ENCODE assay signal across 9 cellular contexts in the genomic region with DNA sequence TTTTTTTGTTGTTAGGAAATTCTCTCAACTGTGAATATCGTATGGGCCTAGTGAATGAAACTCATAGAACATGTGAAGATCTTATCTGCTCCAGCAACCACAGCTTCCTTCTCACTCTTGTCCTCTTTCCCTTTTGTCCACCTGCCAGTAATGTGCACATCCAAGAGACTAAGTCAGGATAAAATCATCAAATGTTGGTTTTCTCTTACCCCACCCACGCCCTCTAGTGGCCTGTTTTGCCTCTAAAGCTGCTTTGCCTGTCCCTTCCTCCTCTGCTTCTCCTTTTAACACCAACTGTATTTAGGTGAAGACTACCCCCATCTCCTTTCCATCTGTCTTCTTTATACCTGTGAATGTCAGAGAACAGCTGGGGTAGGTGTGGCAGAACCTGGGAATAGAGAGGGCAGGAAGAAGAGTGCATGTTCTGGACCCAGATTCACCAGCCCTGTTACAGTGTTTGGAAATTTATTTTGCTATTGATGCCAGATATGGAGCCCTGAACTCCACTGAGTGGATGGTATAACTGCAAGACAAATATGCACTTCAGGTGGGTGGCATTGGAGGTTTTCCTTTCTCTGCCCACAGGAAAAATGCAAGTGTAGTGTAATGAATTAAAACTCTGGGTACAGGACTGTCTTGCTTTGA. TPM values are rescaled to one million over a fixed set of nuclear protein-coding genes. Genes with fewer than 3 reads are reported as not detected.
DNase-seq lines count a peak whose midpoint lies in the region; ATAC-seq, FAIRE-seq and TF ChIP-seq lines count a peak whose summit lies in the region.
"Had no signal": no experiment of that assay in that cellular context is flagged by ENCODE, and none has a peak within 500 bp of the region (broad histone marks: within the 10 kb centered on the region; RNA-seq: fewer than 3 reads in every experiment).

No MANE protein-coding gene starts in this region.

- no peak for TF ChIP-seq POLR2A in K562 (conservative IDR thresholded peaks at IDR 0.05)

- intact Hi-C loops in K562 (cut with micrococcal nuclease), result loop anchor here (1.0 to 5.0 kb wide), 3 partner anchors 127 to 359 kb away; no protein-coding TSS in a partner anchor

- DNase-seq in DMS153 (lab: John Stamatoyannopoulos, UW), result peak; percentile 27
- DNase-seq in DMS153 treated with DMSO at 0.1 percent for 48 hours (lab: John Stamatoyannopoulos, UW; ENCODE audit: unreplicated experiment), result no peak
- peak; percentile 27 for DNase-seq in NCI-H2081 treated with DMSO at 0.1 percent for 48 hours (lab: John Stamatoyannopoulos, UW)
- DNase-seq in UCSD-AML1 (lab: John Stamatoyannopoulos, UW; ENCODE audit: unreplicated experiment), result peak; percentile 50
- peak; percentile 35 to 78 (median 39) for DNase-seq in K562 (ENCODE audit: extremely low read depth in 1 of 4, low spot score in 3 of 4)
- peak; percentile 54 to 66 (median 61) for DNase-seq in immature natural killer cell
- DNase-seq in stimulated activated CD4-positive, alpha-beta T cell treated with anti-CD3 and anti-CD28 coated beads, Interleukin-15, amount 100 ng/mL, for 24 hours, result peak; percentile 88
- DNase-seq in NCI-H187 (lab: John Stamatoyannopoulos, UW), result no peak

- peak; percentile 66 to 81 (median 77) for TF ChIP-seq CTCF in K562 (IDR thresholded peaks at IDR 0.05 in 2 of 3, conservative IDR thresholded peaks at IDR 0.05 in 1 of 3; ENCODE audit: insufficient read depth in 2 of 3, low read depth in 1 of 3, low read length in 3 of 3)

- no peaks in the 10 kb centered on the region for H3K79me2 ChIP-seq in K562 (ENCODE audit: control insufficient read depth, insufficient read depth, low read length)

- no TSS peak for BruUV-seq in K562 (replicated peaks; lab: Mats Ljungman, UMichigan)

- H3K36me3 Mint-ChIP-seq in immature natural killer cell, result no peaks in the 10 kb centered on the region

- WGBS in K562 (ENCODE audit: insufficient coverage, low coverage, missing lambda C conversion rate), result 13% methylated on average over 2 of the region's 2 CpGs

- POLR2A ChIA-PET in K562 (lab: Yijun Ruan, JAX), result interaction anchor here (0.6 to 1.0 kb wide), 2 partner anchors 16 to 1010 kb away, joined by 3 to 4 read pairs; no protein-coding TSS in a partner anchor

- no peak overlapping the region for H3K27ac ChIP-seq in K562 (ENCODE audit: extremely low read depth, low read depth, low read length)

- H2AFZ ChIP-seq in K562 (ENCODE audit: low read depth, low read length), result no peak overlapping the region

- TF ChIP-seq RAD21 in K562 (CRISPR knock-in tag; conservative IDR thresholded peaks at IDR 0.05 in 1 of 2, IDR thresholded peaks at IDR 0.05 in 1 of 2), result peak; percentile 75 to 77

- H3K4me2 ChIP-seq in K562 (ENCODE audit: insufficient read depth, low read length), result no peak overlapping the region

- in situ Hi-C loops in K562 (cut with MboI), result loop anchor here (10.0 kb wide), 1 partner anchor 131 kb away; no protein-coding TSS in a partner anchor

- H3K4me3 ChIP-seq in K562, result no peak overlapping the region

- peaks cover 4 to 8% of the 10 kb centered on the region in 2 experiments; a peak in 2 of 5 replicates for H3K4me1 ChIP-seq in K562 (replicated peaks in 1 of 2; ENCODE audit: control insufficient read depth in 2 of 2, insufficient read depth in 2 of 2, low read length in 2 of 2)

- peak; percentile 89 for FAIRE-seq in K562 (lab: Jason Lieb, UNC)
- FAIRE-seq: A204.1 had no signal

- peak; percentile 89 for ATAC-seq in K562

- no peaks in the 10 kb centered on the region for H3K9me1 ChIP-seq in K562 (ENCODE audit: control insufficient read depth, insufficient read depth, low read length)

- no peaks in the 10 kb centered on the region for H3K9me3 ChIP-seq in K562 (replicated peaks; ENCODE audit: control insufficient read depth, insufficient read depth, low read depth, low read length)

- peaks cover 0 to 5% (median 3%) of the 10 kb centered on the region in 3 donors for H3K27me3 Mint-ChIP-seq in immature natural killer cell (ENCODE audit: low read depth in 3 of 3)

- no peaks in the 10 kb centered on the region for H3K36me3 ChIP-seq in K562 (ENCODE audit: control insufficient read depth, insufficient read depth, low read length)

- peaks cover 57 to 75% of the 10 kb centered on the region in 2 donors for H3K4me1 Mint-ChIP-seq in immature natural killer cell

- H3K27me3 ChIP-seq in K562 (ENCODE audit: control insufficient read depth in 2 of 2, insufficient read depth in 2 of 2, low read length in 2 of 2), result no peaks in the 10 kb centered on the region

- peaks cover 5% of the 10 kb centered on the region for H4K20me1 ChIP-seq in K562 (replicated peaks; ENCODE audit: control insufficient read depth, insufficient read depth, low read length)

- H3K9ac ChIP-seq in K562 (ENCODE audit: insufficient read depth in 1 of 2, low read depth in 2 of 2, low read length in 2 of 2), result no peak overlapping the region

- CTCF ChIA-PET in K562 (lab: Yijun Ruan, JAX; ENCODE audit: low intra/inter-chr PET ratio), result interaction anchor here (0.5 to 3.2 kb wide), 3 partner anchors 127 to 359 kb away, joined by 3 to 23 read pairs (median 3); no protein-coding TSS in a partner anchor

- H3K9me3 Mint-ChIP-seq in immature natural killer cell, result no peaks in the 10 kb centered on the region

- peak overlapping the region in 4 of 5 donors; percentile 18 to 63 (median 28) for H3K4me3 Mint-ChIP-seq in immature natural killer cell

- H3K27ac Mint-ChIP-seq in immature natural killer cell, result peak overlapping the region in 3 of 6 donors; percentile 12 to 59 (median 35)

- no peak for TF ChIP-seq EP300 in K562 (IDR thresholded peaks at IDR 0.05; ENCODE audit: low read length)

TF ChIP-seq in K562, 482 proteins besides CTCF, POLR2A, EP300 and RAD21 (continues in another document):
- TF ChIP-seq, protein P1, sequence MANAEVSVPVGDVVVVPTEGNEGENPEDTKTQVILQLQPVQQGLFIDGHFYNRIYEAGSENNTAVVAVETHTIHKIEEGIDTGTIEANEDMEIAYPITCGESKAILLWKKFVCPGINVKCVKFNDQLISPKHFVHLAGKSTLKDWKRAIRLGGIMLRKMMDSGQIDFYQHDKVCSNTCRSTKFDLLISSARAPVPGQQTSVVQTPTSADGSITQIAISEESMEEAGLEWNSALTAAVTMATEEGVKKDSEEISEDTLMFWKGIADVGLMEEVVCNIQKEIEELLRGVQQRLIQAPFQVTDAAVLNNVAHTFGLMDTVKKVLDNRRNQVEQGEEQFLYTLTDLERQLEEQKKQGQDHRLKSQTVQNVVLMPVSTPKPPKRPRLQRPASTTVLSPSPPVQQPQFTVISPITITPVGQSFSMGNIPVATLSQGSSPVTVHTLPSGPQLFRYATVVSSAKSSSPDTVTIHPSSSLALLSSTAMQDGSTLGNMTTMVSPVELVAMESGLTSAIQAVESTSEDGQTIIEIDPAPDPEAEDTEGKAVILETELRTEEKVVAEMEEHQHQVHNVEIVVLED (CRISPR knock-in tag; IDR thresholded peaks at IDR 0.05), result no peak
- TF ChIP-seq ELF4 (CRISPR knock-in tag; IDR thresholded peaks at IDR 0.05), result peak; percentile 31; the same call in 1 of the 2 replicates
- TF ChIP-seq, protein P2, sequence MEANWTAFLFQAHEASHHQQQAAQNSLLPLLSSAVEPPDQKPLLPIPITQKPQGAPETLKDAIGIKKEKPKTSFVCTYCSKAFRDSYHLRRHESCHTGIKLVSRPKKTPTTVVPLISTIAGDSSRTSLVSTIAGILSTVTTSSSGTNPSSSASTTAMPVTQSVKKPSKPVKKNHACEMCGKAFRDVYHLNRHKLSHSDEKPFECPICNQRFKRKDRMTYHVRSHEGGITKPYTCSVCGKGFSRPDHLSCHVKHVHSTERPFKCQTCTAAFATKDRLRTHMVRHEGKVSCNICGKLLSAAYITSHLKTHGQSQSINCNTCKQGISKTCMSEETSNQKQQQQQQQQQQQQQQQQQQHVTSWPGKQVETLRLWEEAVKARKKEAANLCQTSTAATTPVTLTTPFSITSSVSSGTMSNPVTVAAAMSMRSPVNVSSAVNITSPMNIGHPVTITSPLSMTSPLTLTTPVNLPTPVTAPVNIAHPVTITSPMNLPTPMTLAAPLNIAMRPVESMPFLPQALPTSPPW (CRISPR knock-in tag; IDR thresholded peaks at IDR 0.05), result no peak

RNA-seq across cellular contexts. Expression of a gene that starts 8.4 kb away (rescaled TPM):
- total RNA-seq in K562 (2011; cell fraction: chromatin; rRNA removed; ENCODE audit: low replicate concordance), result 26.5 and 52.3 TPM in 2 replicates
- total RNA-seq in K562 (2011; cell fraction: nucleolus; rRNA removed), result 30.8 and 33.2 TPM in 2 replicates
- total RNA-seq in K562 (2011; cell fraction: nucleoplasm; rRNA removed), result 24.4 and 30.8 TPM in 2 replicates
- 10.4 and 13.2 TPM in 2 replicates for total RNA-seq in K562 (2014; rRNA removed)
- 11.6 and 14.2 TPM in 2 replicates for total RNA-seq in K562 (2014; rRNA removed; fragmentation: Illumina TruSeq; extraction: Trizol)
- total RNA-seq in K562 (2015; rRNA removed; fragmentation: Illumina TruSeq; extraction: Trizol), result 10.9 and 11.6 TPM in 2 replicates
- total RNA-seq in K562 (2021), result 18.6 and 22.6 TPM in 2 replicates
- polyA plus RNA-seq in K562 (2011; rRNA removed), result 8.2 and 8.3 TPM in 2 replicates
- polyA plus RNA-seq in K562 (2011; cell fraction: cytosol; rRNA removed), result 4.6 and 11.8 TPM in 2 replicates
- 9.4 and 11.3 TPM in 2 replicates for polyA plus RNA-seq in K562 (2011; cell fraction: nucleus; rRNA removed)
- polyA plus RNA-seq in K562 (2012), result 12.7 and 17.8 TPM in 2 replicates
- polyA plus RNA-seq in K562 (2014; fragmentation: Illumina TruSeq; extraction: Trizol), result 10.1 and 11.1 TPM in 2 replicates
- polyA plus RNA-seq in K562 (2014; fragmentation: Nextera tagmentation; extraction: Ambion mirVana), result 1 to 10 TPM; 1.6 to 2.1 TPM
- 5.6 and 7.3 TPM in 2 replicates for polyA plus RNA-seq in K562 (2014; rRNA removed)
- 30.6 and 54.6 TPM in 2 replicates for polyA minus RNA-seq in K562 (2011; rRNA and poly(A)+ RNA removed)
- 13.0 and 14.3 TPM in 2 replicates for polyA minus RNA-seq in K562 (2011; cell fraction: cytosol; rRNA and poly(A)+ RNA removed)
- polyA minus RNA-seq in K562 (2011; cell fraction: nucleus; rRNA and poly(A)+ RNA removed), result 21.1 and 52.9 TPM in 2 replicates
- polyA plus RNA-seq in immature natural killer cell, result 1 to 10 TPM; 2.2 to 7.3 (median 4.0) TPM

Comparison
In these comparisons a context has a peak if more than half of its experiments do, and no peak if none do; other contexts are left out.
1. DNase-seq: peak in DMS153 (single experiment), NCI-H2081 treated with DMSO at 0.1 percent for 48 hours (single experiment), UCSD-AML1 (single experiment), K562 (4 of 4), immature natural killer cell (3 of 3) and stimulated activated CD4-positive, alpha-beta T cell treated with anti-CD3 and anti-CD28 coated beads, Interleukin-15, amount 100 ng/mL, for 24 hours (single experiment); none in DMS153 treated with DMSO at 0.1 percent for 48 hours (single experiment) and NCI-H187 (0 of 2).